In the genomic region with DNA sequence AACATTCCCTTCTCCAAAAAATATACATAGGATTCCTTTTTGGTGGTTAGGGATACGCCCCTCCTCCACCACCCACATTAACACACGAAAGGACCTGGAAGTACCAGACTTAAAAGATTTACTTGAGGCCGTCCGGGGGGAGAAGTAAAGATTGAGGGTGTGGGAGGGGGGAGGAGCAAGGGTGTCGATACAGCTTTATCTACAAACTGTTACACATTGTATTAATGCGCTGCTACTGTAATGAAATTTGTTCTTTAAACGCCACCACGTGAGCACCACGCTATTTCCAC, we compare ENCODE assay signal across 8 cellular contexts. TPM values are rescaled to one million over a fixed set of nuclear protein-coding genes. Genes with fewer than 3 reads are reported as not detected.
DNase-seq lines count a peak whose midpoint lies in the region; ATAC-seq lines count a peak whose summit lies in the region.

No MANE protein-coding gene starts in this region.

- peaks cover 22% of the 10 kb centered on the region for H3K36me3 Mint-ChIP-seq in CD4-positive, CD25-positive, alpha-beta regulatory T cell
- peaks cover 10% of the 10 kb centered on the region for H3K36me3 Mint-ChIP-seq in activated naive CD4-positive, alpha-beta T cell treated with anti-CD3 and anti-CD28 coated beads, Interleukin-2, amount 50 U/mL, for 24 hours

- peak overlapping the region; percentile 98 to 99 (median 98) for H3K4me3 Mint-ChIP-seq in CD4-positive, CD25-positive, alpha-beta regulatory T cell
- H3K4me3 Mint-ChIP-seq in activated naive CD4-positive, alpha-beta T cell treated with anti-CD3 and anti-CD28 coated beads, Interleukin-2, amount 50 U/mL, for 24 hours, result peak overlapping the region; percentile 94
- H3K4me3 Mint-ChIP-seq in stimulated activated naive CD8-positive, alpha-beta T cell treated with anti-CD3 and anti-CD28 coated beads, Interleukin-15, amount 100 ng/mL, for 72 hours, result peak overlapping the region; percentile 91 to 99

- peak overlapping the region; percentile 95 for H3K4me3 ChIP-seq in CD4-positive, CD25-positive, alpha-beta regulatory T cell (ENCODE audit: low read depth, low read length)
- H3K4me3 ChIP-seq in iPS-18c (ENCODE audit: insufficient read depth, low read depth, low read length), result peak overlapping the region; percentile 97

- H3K27ac ChIP-seq in CD4-positive, CD25-positive, alpha-beta regulatory T cell (ENCODE audit: insufficient read depth, low read length, poor library complexity, severe bottlenecking), result peak overlapping the region; percentile 83

- peaks cover 19 to 44% (median 29%) of the 10 kb centered on the region in 4 donors for H3K4me1 Mint-ChIP-seq in CD4-positive, CD25-positive, alpha-beta regulatory T cell
- peaks cover 28% of the 10 kb centered on the region for H3K4me1 Mint-ChIP-seq in activated naive CD4-positive, alpha-beta T cell treated with anti-CD3 and anti-CD28 coated beads, Interleukin-2, amount 50 U/mL, for 24 hours
- H3K4me1 Mint-ChIP-seq in stimulated activated naive CD8-positive, alpha-beta T cell treated with anti-CD3 and anti-CD28 coated beads, Interleukin-15, amount 100 ng/mL, for 72 hours, result peaks cover 25% of the 10 kb centered on the region

- H3K27ac Mint-ChIP-seq in CD4-positive, CD25-positive, alpha-beta regulatory T cell, result peak overlapping the region; percentile 95 to 98 (median 95)
- H3K27ac Mint-ChIP-seq in activated naive CD4-positive, alpha-beta T cell treated with anti-CD3 and anti-CD28 coated beads, Interleukin-2, amount 50 U/mL, for 24 hours, result peak overlapping the region; percentile 97
- peak overlapping the region; percentile 96 to 98 for H3K27ac Mint-ChIP-seq in stimulated activated naive CD8-positive, alpha-beta T cell treated with anti-CD3 and anti-CD28 coated beads, Interleukin-15, amount 100 ng/mL, for 72 hours

- H3K27me3 ChIP-seq in CD4-positive, CD25-positive, alpha-beta regulatory T cell (ENCODE audit: control insufficient read depth, insufficient read depth, low read length), result no peaks in the 10 kb centered on the region

- H3K36me3 ChIP-seq in CD4-positive, CD25-positive, alpha-beta regulatory T cell (ENCODE audit: control insufficient read depth, insufficient read depth, low read length), result peaks cover 19% of the 10 kb centered on the region

- peaks cover 4% of the 10 kb centered on the region for H3K27me3 Mint-ChIP-seq in CD4-positive, CD25-positive, alpha-beta regulatory T cell
- no peaks in the 10 kb centered on the region for H3K27me3 Mint-ChIP-seq in activated naive CD4-positive, alpha-beta T cell treated with anti-CD3 and anti-CD28 coated beads, Interleukin-2, amount 50 U/mL, for 24 hours
- no peaks in the 10 kb centered on the region for H3K27me3 Mint-ChIP-seq in stimulated activated naive CD8-positive, alpha-beta T cell treated with anti-CD3 and anti-CD28 coated beads, Interleukin-15, amount 100 ng/mL, for 72 hours

- H3K9me3 ChIP-seq in CD4-positive, CD25-positive, alpha-beta regulatory T cell (ENCODE audit: control insufficient read depth in 2 of 2, low read length in 2 of 2), result no peaks in the 10 kb centered on the region
- no peaks in the 10 kb centered on the region for H3K9me3 ChIP-seq in iPS-18c (ENCODE audit: control insufficient read depth, insufficient read depth, low read length)

- ATAC-seq in CD4-positive, CD25-positive, alpha-beta regulatory T cell (ENCODE audit: low read depth in 2 of 2), result peak in 1 of 2 donors; percentile 17
- ATAC-seq in HG03135 (IDR thresholded peaks at IDR 0.05; ENCODE audit: unreplicated experiment), result peak; percentile 5
- peak; percentile 26 for ATAC-seq in stimulated activated naive CD8-positive, alpha-beta T cell treated with anti-CD3 and anti-CD28 coated beads, Interleukin-15, amount 100 ng/mL, for 72 hours
- ATAC-seq in GM21737 (IDR thresholded peaks at IDR 0.05; ENCODE audit: unreplicated experiment), result no peak

- peaks cover 0 to 4% (median 0%) of the 10 kb centered on the region in 7 donors for H3K9me3 Mint-ChIP-seq in CD4-positive, CD25-positive, alpha-beta regulatory T cell
- peaks cover 4% of the 10 kb centered on the region for H3K9me3 Mint-ChIP-seq in activated naive CD4-positive, alpha-beta T cell treated with anti-CD3 and anti-CD28 coated beads, Interleukin-2, amount 50 U/mL, for 24 hours
- no peaks in the 10 kb centered on the region for H3K9me3 Mint-ChIP-seq in stimulated activated naive CD8-positive, alpha-beta T cell treated with anti-CD3 and anti-CD28 coated beads, Interleukin-15, amount 100 ng/mL, for 72 hours

- peaks cover 18% of the 10 kb centered on the region for H3K4me1 ChIP-seq in CD4-positive, CD25-positive, alpha-beta regulatory T cell (ENCODE audit: control insufficient read depth, insufficient read depth, low read length, poor library complexity, severe bottlenecking)

- DNase-seq in CD4-positive, CD25-positive, alpha-beta regulatory T cell, result peak in 1 of 3 donors; percentile 33
- no peak for DNase-seq in stimulated activated naive CD8-positive, alpha-beta T cell treated with anti-CD3 and anti-CD28 coated beads, Interleukin-15, amount 100 ng/mL, for 72 hours
- DNase-seq in NCI-H2227 (lab: John Stamatoyannopoulos, UW; ENCODE audit: unreplicated experiment) (no peak), GF-D8 (lab: John Stamatoyannopoulos, UW) (no peak)

RNA-seq across cellular contexts. Expression of a gene that starts 0.5 kb away (rescaled TPM):
- total RNA-seq in CD4-positive, CD25-positive, alpha-beta regulatory T cell, result 8.1 TPM
- polyA plus RNA-seq in CD4-positive, CD25-positive, alpha-beta regulatory T cell, result 1 to 10 TPM; 4.5 to 6.7 (median 5.8) TPM

RNA-seq across cellular contexts. Expression of a gene that starts 0.7 kb away (rescaled TPM):
- total RNA-seq in CD4-positive, CD25-positive, alpha-beta regulatory T cell, result 63.4 TPM
- polyA plus RNA-seq in CD4-positive, CD25-positive, alpha-beta regulatory T cell, result 10 to 100 TPM; 59.7 to 91.8 (median 73.7) TPM

RNA-seq across cellular contexts. Expression of a gene that starts 38.1 kb away (rescaled TPM):
- total RNA-seq in CD4-positive, CD25-positive, alpha-beta regulatory T cell, result 1.6 TPM
- polyA plus RNA-seq in CD4-positive, CD25-positive, alpha-beta regulatory T cell, result 1 to 10 TPM; 1.4 to 4.2 (median 2.8) TPM

RNA-seq across cellular contexts. Expression of a gene that starts 44.5 kb away (rescaled TPM):
- 27.8 TPM for total RNA-seq in CD4-positive, CD25-positive, alpha-beta regulatory T cell
- polyA plus RNA-seq in CD4-positive, CD25-positive, alpha-beta regulatory T cell, result 100 to 1,000 TPM; 212 to 233 (median 222) TPM
